ENCODE assay signal across 7 cellular contexts in genomic region chr11:8671651-8672062, GRCh38. TPM values are rescaled to one million over a fixed set of nuclear protein-coding genes. Genes with fewer than 3 reads are reported as not detected.
DNase-seq lines count a peak whose midpoint lies in the region; ATAC-seq lines count a peak whose summit lies in the region.

No MANE protein-coding gene starts in this region.

- peak overlapping the region in 1 of 10 donors; percentile 4 for H3K27ac Mint-ChIP-seq in naive thymus-derived CD8-positive, alpha-beta T cell

- H3K9me3 Mint-ChIP-seq in naive thymus-derived CD8-positive, alpha-beta T cell: no peaks in the 10 kb centered on the region

- DNase-seq in MG63: peak; percentile 54
- DNase-seq in amniotic stem cell (lab: John Stamatoyannopoulos, UW): peak; percentile 68
- DNase-seq in substantia nigra (lab: John Stamatoyannopoulos, UW): peak in 15 of 49 donors; percentile 5 to 89 (median 33)
- DNase-seq in naive thymus-derived CD8-positive, alpha-beta T cell: no peak

- H3K4me1 ChIP-seq in iPS-20b (ENCODE audit: insufficient read depth, low read length): peaks cover 23% of the 10 kb centered on the region

- peaks cover 0 to 1% (median 0%) of the 10 kb centered on the region in 4 donors for H3K4me1 Mint-ChIP-seq in naive thymus-derived CD8-positive, alpha-beta T cell

- no peak overlapping the region for H3K4me3 Mint-ChIP-seq in naive thymus-derived CD8-positive, alpha-beta T cell

- peaks cover 0 to 63% (median 42%) of the 10 kb centered on the region in 3 donors for H3K36me3 Mint-ChIP-seq in naive thymus-derived CD8-positive, alpha-beta T cell

- no peak for ATAC-seq in GM21737 (IDR thresholded peaks at IDR 0.05; ENCODE audit: unreplicated experiment)
- ATAC-seq in GM21447 (IDR thresholded peaks at IDR 0.05; ENCODE audit: unreplicated experiment): no peak
- ATAC-seq in naive thymus-derived CD8-positive, alpha-beta T cell: no peak

- POLR2A ChIA-PET in naive thymus-derived CD8-positive, alpha-beta T cell (lab: Charles Lee): interaction anchor here (0.5 kb wide), 1 partner anchor 491 kb away, joined by 4 read pairs; no protein-coding TSS in a partner anchor

- no peaks in the 10 kb centered on the region for H3K27me3 ChIP-seq in MG63
- no peaks in the 10 kb centered on the region for H3K27me3 ChIP-seq in iPS-20b (ENCODE audit: insufficient read depth, low read length)

- no peaks in the 10 kb centered on the region for H3K27me3 Mint-ChIP-seq in naive thymus-derived CD8-positive, alpha-beta T cell

- no peak overlapping the region for H3K4me3 ChIP-seq in MG63
- peak overlapping the region; percentile 45; the same call in 1 of the 2 replicates for H3K4me3 ChIP-seq in iPS-20b (ENCODE audit: low read length)

- H3K36me3 ChIP-seq in MG63 (peaks cover 26% of the 10 kb centered on the region), iPS-20b (ENCODE audit: insufficient read depth, low read depth, low read length) (no peaks in the 10 kb centered on the region)

- H3K27ac ChIP-seq in iPS-20b (ENCODE audit: low read length) (peak overlapping the region; percentile 90), substantia nigra (ENCODE audit: low read depth, low read length, poor library complexity, severe bottlenecking) (peak overlapping the region; percentile 3)

- H3K9ac ChIP-seq in iPS-20b (ENCODE audit: low read depth, low read length): peak overlapping the region; percentile 76

- H3K9me3 ChIP-seq in MG63 (no peaks in the 10 kb centered on the region), iPS-20b (ENCODE audit: insufficient read depth, low read depth, low read length) (no peaks in the 10 kb centered on the region)

RNA-seq across cellular contexts. Expression of gene TRIM66, which starts 10.8 kb away (rescaled TPM):
- total RNA-seq in MG63 (2014; rRNA removed; shearing (Covaris generic); ENCODE audit: low replicate concordance): 0.74 and 1.4 TPM in 2 replicates
- total RNA-seq in naive thymus-derived CD8-positive, alpha-beta T cell: 10 to 100 TPM; 39.4 to 50.8 TPM
- under 1 TPM; 0.14 to 0.53 (median 0.18) TPM for polyA plus RNA-seq in naive thymus-derived CD8-positive, alpha-beta T cell

RNA-seq across cellular contexts. Expression of gene RPL27A, which starts 10.9 kb away (rescaled TPM):
- total RNA-seq in MG63 (2014; rRNA removed; shearing (Covaris generic); ENCODE audit: low replicate concordance): 1,350 and 4,050 TPM in 2 replicates
- 1,000 to 10,000 TPM; 1,430 to 1,467 TPM for total RNA-seq in naive thymus-derived CD8-positive, alpha-beta T cell
- polyA plus RNA-seq in naive thymus-derived CD8-positive, alpha-beta T cell: 1,000 to 10,000 TPM; 4,481 to 4,848 (median 4,520) TPM

Comparison
In these comparisons a context has a peak if more than half of its experiments do, and no peak if none do; other contexts are left out.
1. DNase-seq: peak in MG63 (single experiment) and amniotic stem cell (single experiment); none in naive thymus-derived CD8-positive, alpha-beta T cell (0 of 10).
2. RNA of gene TRIM66, which starts 10.8 kb away (total RNA-seq): 39.4 to 50.8 TPM in naive thymus-derived CD8-positive, alpha-beta T cell; 0.74 to 1.4 TPM in MG63; every median in the first group is over 10 times any median in the second.